ENCODE assay signal across 8 cellular contexts in the genomic region with DNA sequence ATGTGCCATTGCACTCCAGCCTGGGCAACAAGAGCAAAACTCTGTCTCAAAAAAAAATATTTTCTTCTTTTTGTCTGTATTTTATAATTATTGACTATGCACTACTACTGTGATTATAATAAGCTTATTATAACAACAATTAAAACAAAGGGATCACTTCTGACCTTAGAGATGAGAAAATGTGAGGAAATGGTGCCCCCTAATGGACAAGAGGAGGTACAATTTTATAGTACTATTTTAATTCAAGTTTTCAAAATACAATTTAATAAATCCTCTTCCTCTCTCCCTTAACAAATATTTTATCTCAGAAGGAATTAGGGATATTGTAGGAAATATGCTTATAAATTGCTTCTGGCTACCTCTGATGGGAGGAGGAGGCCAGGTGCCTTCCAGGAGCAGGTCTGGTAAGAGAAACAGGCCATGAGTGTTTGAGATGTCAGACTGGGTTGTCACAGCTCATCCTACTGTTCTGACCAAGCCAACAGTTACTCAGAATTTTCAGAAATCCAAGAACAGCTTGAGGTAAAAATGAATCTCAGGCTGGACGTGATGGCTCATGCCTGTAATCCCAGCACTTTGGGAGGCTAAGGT. TPM values are rescaled to one million over a fixed set of nuclear protein-coding genes. Genes with fewer than 3 reads are reported as not detected.
DNase-seq lines count a peak whose midpoint lies in the region; ATAC-seq and TF ChIP-seq lines count a peak whose summit lies in the region.

No MANE protein-coding gene starts in this region.

- intact Hi-C loops in left lung (cut with DNase I), result loop anchor here in 1 of 2 donors (2.0 kb wide), 1 partner anchor 290 kb away; a partner anchor contains a TSS

- H3K4me3 Mint-ChIP-seq in brain, result no peak overlapping the region

- H3K4me1 Mint-ChIP-seq in brain, result peaks cover 9% of the 10 kb centered on the region

- TF ChIP-seq CTCF in brain (conservative IDR thresholded peaks at IDR 0.05) (peak; percentile 89 to 90), left lung (IDR thresholded peaks at IDR 0.05) (peak; percentile 55 to 59)

- DNase-seq in activated effector memory CD4-positive, alpha-beta T cell treated with anti-CD3 and anti-CD28 coated beads, Interleukin-2, amount 50 U/mL, for 16 hours, result peak; percentile 12
- no peak for DNase-seq in activated effector memory CD4-positive, alpha-beta T cell treated with Interleukin-2 at 50 U/mL for 16 hours
- peak; percentile 17 for DNase-seq in NCI-H146 (lab: John Stamatoyannopoulos, UW)
- DNase-seq in left lung, result no peak
- no peak for DNase-seq in UCSD-AML1 (lab: John Stamatoyannopoulos, UW; ENCODE audit: unreplicated experiment)

- H3K27me3 ChIP-seq in left lung, result no peaks in the 10 kb centered on the region

- peaks cover 0 to 48% of the 10 kb centered on the region in 2 donors for H3K4me1 ChIP-seq in left lung

- no peaks in the 10 kb centered on the region for H3K27me3 Mint-ChIP-seq in brain

- H3K27ac ChIP-seq in left lung, result no peak overlapping the region

- peaks cover 0 to 58% of the 10 kb centered on the region in 2 donors for H3K36me3 ChIP-seq in left lung

- H3K4me3 ChIP-seq in left lung, result no peak overlapping the region

- peak; percentile 37 for ATAC-seq in left lung
- ATAC-seq in GM21529 (IDR thresholded peaks at IDR 0.05; ENCODE audit: unreplicated experiment), result no peak
- no peak for ATAC-seq in GM18502 (IDR thresholded peaks at IDR 0.05; ENCODE audit: poor library complexity, unreplicated experiment)

- H3K9me3 Mint-ChIP-seq in brain, result no peaks in the 10 kb centered on the region

- peak overlapping the region in 4 of 5 experiments; percentile 16 to 51 (median 37) for H3K27ac Mint-ChIP-seq in brain

- H3K9me3 ChIP-seq in left lung, result no peaks in the 10 kb centered on the region

- peaks cover 28% of the 10 kb centered on the region for H3K36me3 Mint-ChIP-seq in brain

RNA-seq across cellular contexts. Expression of gene VPS53, which starts 14.0 kb away (rescaled TPM):
- 25.8 TPM for polyA plus RNA-seq in brain (ENCODE audit: insufficient read depth, low read depth, low replicate concordance)
- 10 to 100 TPM; 69.3 to 84.1 TPM for total RNA-seq in left lung

RNA-seq across cellular contexts. Expression of gene TLCD3A, which starts 31.8 kb away (rescaled TPM):
- 19.4 TPM for polyA plus RNA-seq in brain (ENCODE audit: insufficient read depth, low read depth, low replicate concordance)
- 10 to 100 TPM; 14.5 to 18.1 TPM for total RNA-seq in left lung

RNA-seq across cellular contexts. Expression of gene GEMIN4, which starts 51.5 kb away (rescaled TPM):
- 16.1 TPM for polyA plus RNA-seq in brain (ENCODE audit: insufficient read depth, low read depth, low replicate concordance)
- 10 to 100 TPM; 14.0 to 18.6 TPM for total RNA-seq in left lung

Comparison
In these comparisons a context has a peak if more than half of its experiments do, and no peak if none do; other contexts are left out.
1. DNase-seq: peak in activated effector memory CD4-positive, alpha-beta T cell treated with anti-CD3 and anti-CD28 coated beads, Interleukin-2, amount 50 U/mL, for 16 hours (single experiment) and NCI-H146 (single experiment); none in activated effector memory CD4-positive, alpha-beta T cell treated with Interleukin-2 at 50 U/mL for 16 hours (single experiment), left lung (0 of 2) and UCSD-AML1 (single experiment).